1 cellular context compared by ENCODE assay signal in genomic region chr18:58581265-58581664, GRCh38.
TF ChIP-seq lines count a peak whose summit lies in the region.

No MANE protein-coding gene starts in this region.

TF ChIP-seq in GM23338, 12 proteins besides CTCF, POLR2A, EP300 and RAD21 (continued from another document):
- TF ChIP-seq REST (IDR thresholded peaks at IDR 0.05; ENCODE audit: unreplicated experiment), result no peak
- TF ChIP-seq JUNB (IDR thresholded peaks at IDR 0.05; ENCODE audit: unreplicated experiment), result no peak
- TF ChIP-seq EZH2phosphoT487 (IDR thresholded peaks at IDR 0.05; ENCODE audit: unreplicated experiment), result no peak
- TF ChIP-seq POLR2AphosphoS5 (IDR thresholded peaks at IDR 0.05; ENCODE audit: low read depth), result no peak
- TF ChIP-seq CREB1 (CRISPR knock-in tag; IDR thresholded peaks at IDR 0.05; ENCODE audit: low read depth), result no peak
- no peak for TF ChIP-seq ZNF331 (CRISPR knock-in tag; IDR thresholded peaks at IDR 0.05; ENCODE audit: low read depth)
- no peak for TF ChIP-seq STAT1 (IDR thresholded peaks at IDR 0.05; ENCODE audit: unreplicated experiment)
- no peak for TF ChIP-seq ETS1 (IDR thresholded peaks at IDR 0.05)
- no peak for TF ChIP-seq EZH2 (IDR thresholded peaks at IDR 0.05; ENCODE audit: low read depth, unreplicated experiment)
- TF ChIP-seq ZNF114 (CRISPR knock-in tag; IDR thresholded peaks at IDR 0.05), result no peak
